11 cellular contexts compared by ENCODE assay signal in the genomic region with DNA sequence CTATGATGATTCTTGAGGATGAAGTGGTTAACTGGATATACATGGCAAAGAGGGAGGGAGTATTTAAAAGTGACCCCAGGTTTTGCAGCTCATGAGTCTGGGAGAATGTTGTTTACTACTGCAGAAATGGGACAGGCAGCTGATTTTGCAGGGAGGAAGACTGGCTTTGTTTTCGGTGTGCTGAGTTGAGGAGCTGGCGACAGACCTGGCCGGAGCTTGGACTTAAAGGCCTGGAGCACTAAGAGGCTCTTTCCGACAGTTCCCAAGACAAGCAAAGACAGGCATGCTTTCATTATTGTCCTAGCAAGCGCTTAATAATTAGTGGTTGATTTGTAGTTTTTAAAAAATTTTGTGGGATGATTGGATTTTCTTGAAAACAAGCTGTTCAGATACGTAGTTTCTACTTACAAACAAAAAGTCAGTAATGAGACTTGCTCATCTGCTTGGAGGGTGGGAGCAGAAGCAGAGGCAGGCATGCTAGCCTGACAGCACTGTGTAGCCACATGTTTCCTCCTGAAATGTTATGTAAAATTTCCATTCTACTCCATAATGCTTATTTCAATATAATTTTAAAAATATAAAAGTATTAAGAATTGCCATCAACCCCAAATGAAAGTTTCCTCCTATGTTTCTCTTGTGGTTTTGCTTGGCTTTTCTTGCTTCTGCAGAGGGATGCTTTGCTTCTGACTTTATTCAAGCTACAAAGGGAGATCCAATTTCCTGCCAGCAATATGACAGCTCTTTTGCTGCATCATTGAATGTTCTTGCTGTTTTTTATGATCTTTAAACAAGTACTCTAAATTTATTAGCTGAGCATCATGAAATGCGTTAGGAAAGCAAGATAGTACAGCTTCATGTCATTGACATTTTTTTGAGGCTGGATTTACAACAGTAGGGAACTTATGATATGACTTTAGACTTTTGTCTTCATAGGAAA.
A peak's percentile ranks its signal among the peaks of the same experiment; 100 is the strongest.
DNase-seq lines count a peak whose midpoint lies in the region; ATAC-seq, FAIRE-seq and TF ChIP-seq lines count a peak whose summit lies in the region.
"Had no signal": no experiment of that assay in that cellular context is flagged by ENCODE, and none has a peak within 500 bp of the region (broad histone marks: within the 10 kb centered on the region; RNA-seq: fewer than 3 reads in every experiment).

No MANE protein-coding gene starts in this region.

- H3K27ac Mint-ChIP-seq in astrocyte (ENCODE audit: unreplicated experiment) (peak overlapping the region; percentile 37), type B pancreatic cell (peak overlapping the region; percentile 12)

- intact Hi-C loops in right cardiac atrium (cut with DNase I) = no loop called here
- intact Hi-C loops in Right ventricle myocardium superior (cut with DNase I) = no loop called here
- intact Hi-C loops in mucosa of descending colon (cut with DNase I, micrococcal nuclease) = no loop called here

- peak overlapping the region; percentile 1 for H3K4me3 Mint-ChIP-seq in astrocyte (ENCODE audit: unreplicated experiment)
- H3K4me3 Mint-ChIP-seq in type B pancreatic cell = no peak overlapping the region

- H3K4me2 ChIP-seq in astrocyte (ENCODE audit: low read length) = peak overlapping the region; percentile 74
- H3K4me2 ChIP-seq: KMS-11 had no signal

- no peaks in the 10 kb centered on the region for H4K20me1 ChIP-seq in astrocyte (ENCODE audit: insufficient read depth, low read length)

- H3K36me3 Mint-ChIP-seq in astrocyte (ENCODE audit: low read depth, unreplicated experiment) (no peaks in the 10 kb centered on the region), type B pancreatic cell (peaks cover 4% of the 10 kb centered on the region)

- H3K9me3 Mint-ChIP-seq in astrocyte (ENCODE audit: unreplicated experiment) = no peaks in the 10 kb centered on the region
- no peaks in the 10 kb centered on the region for H3K9me3 Mint-ChIP-seq in type B pancreatic cell

- no peaks in the 10 kb centered on the region for H3K9me3 ChIP-seq in right cardiac atrium (ENCODE audit: control insufficient read depth, low read length)
- no peaks in the 10 kb centered on the region for H3K9me3 ChIP-seq in astrocyte (ENCODE audit: insufficient read depth, low read depth, low read length)
- H3K9me3 ChIP-seq in mucosa of descending colon = no peaks in the 10 kb centered on the region
- H3K9me3 ChIP-seq: BE2C, esophagus squamous epithelium had no signal

- H3K4me3 ChIP-seq in right cardiac atrium (ENCODE audit: low read length) = peak overlapping the region; percentile 6
- no peak overlapping the region for H3K4me3 ChIP-seq in astrocyte (ENCODE audit: insufficient read depth, low read depth, low read length)
- no peak overlapping the region for H3K4me3 ChIP-seq in mucosa of descending colon
- H3K4me3 ChIP-seq: esophagus squamous epithelium had no signal

- no peak overlapping the region for H2AFZ ChIP-seq in astrocyte (ENCODE audit: low read depth, low read length)

- ATAC-seq in right cardiac atrium = peak in 1 of 2 donors; percentile 37
- ATAC-seq in Right ventricle myocardium superior (ENCODE audit: poor library complexity) = no peak
- peak; percentile 20 for ATAC-seq in left lobe of liver
- no peak for ATAC-seq in GM21390 (IDR thresholded peaks at IDR 0.05; ENCODE audit: unreplicated experiment)
- no peak for ATAC-seq in mucosa of descending colon

- H3K4me1 ChIP-seq in right cardiac atrium (ENCODE audit: control insufficient read depth, insufficient read depth, low read length) = peaks cover 3% of the 10 kb centered on the region
- peaks cover 2% of the 10 kb centered on the region for H3K4me1 ChIP-seq in astrocyte (ENCODE audit: insufficient read depth, low read length)
- H3K4me1 ChIP-seq in mucosa of descending colon (ENCODE audit: low read depth) = peaks cover 5% of the 10 kb centered on the region
- H3K4me1 ChIP-seq: BE2C had no signal

- H3K4me1 Mint-ChIP-seq in astrocyte (ENCODE audit: low read depth, unreplicated experiment) (peaks cover 41% of the 10 kb centered on the region), type B pancreatic cell (ENCODE audit: unreplicated experiment) (peaks cover 41% of the 10 kb centered on the region)

- H3K27me3 ChIP-seq in right cardiac atrium (ENCODE audit: control insufficient read depth, insufficient read depth) (no peaks in the 10 kb centered on the region), astrocyte (ENCODE audit: insufficient read depth, low read length) (no peaks in the 10 kb centered on the region)
- H3K27me3 ChIP-seq: BE2C, esophagus squamous epithelium had no signal

- H3K79me2 ChIP-seq in astrocyte (ENCODE audit: insufficient read depth, low read length) = peaks cover 51% of the 10 kb centered on the region

- DNase-seq in right cardiac atrium = peak in 1 of 3 donors; percentile 29
- no peak for DNase-seq in Right ventricle myocardium superior
- DNase-seq in astrocyte (ENCODE audit: low read depth) = peak; percentile 74
- no peak for DNase-seq in left lobe of liver (ENCODE audit: low spot score)
- no peak for DNase-seq in type B pancreatic cell (ENCODE audit: extremely low spot score, unreplicated experiment)
- DNase-seq in mucosa of descending colon = no peak
- DNase-seq in SKM-1 treated with dmso at 0.1 percent for 144 hours (lab: John Stamatoyannopoulos, UW; ENCODE audit: unreplicated experiment) = no peak
- DNase-seq: BE2C, esophagus squamous epithelium had no signal

- no peak for FAIRE-seq in astrocyte (lab: Jason Lieb, UNC)

- WGBS in right cardiac atrium = 53% methylated on average over 7 of the region's 7 CpGs

- H3K27me3 Mint-ChIP-seq in astrocyte (ENCODE audit: low read depth, unreplicated experiment) (no peaks in the 10 kb centered on the region), type B pancreatic cell (no peaks in the 10 kb centered on the region)

- no peak overlapping the region for H3K27ac ChIP-seq in right cardiac atrium (ENCODE audit: low read length)
- H3K27ac ChIP-seq in astrocyte (ENCODE audit: low read depth, low read length) = no peak overlapping the region
- H3K27ac ChIP-seq: KMS-11 had no signal

- TF ChIP-seq CTCF in astrocyte (IDR thresholded peaks at IDR 0.05; ENCODE audit: insufficient read depth, low read depth, low read length) (no peak), type B pancreatic cell (conservative IDR thresholded peaks at IDR 0.05) (no peak), mucosa of descending colon (IDR thresholded peaks at IDR 0.05) (no peak)

- H3K9ac ChIP-seq in astrocyte (ENCODE audit: low read length) = no peak overlapping the region
- H3K9ac ChIP-seq: KMS-11 had no signal

- H3K36me3 ChIP-seq in astrocyte (ENCODE audit: insufficient read depth, low read length) (no peaks in the 10 kb centered on the region), mucosa of descending colon (ENCODE audit: low read depth) (no peaks in the 10 kb centered on the region)
- H3K36me3 ChIP-seq: BE2C, esophagus squamous epithelium had no signal
